In genomic region chr1:207962716-207963428, GRCh38 we compare ENCODE assay signal across 8 cellular contexts. TPM values are rescaled to one million over a fixed set of nuclear protein-coding genes. Genes with fewer than 3 reads are reported as not detected.
DNase-seq lines count a peak whose midpoint lies in the region; ATAC-seq and TF ChIP-seq lines count a peak whose summit lies in the region.

No MANE protein-coding gene starts in this region.

- H3K36me3 ChIP-seq in KMS-11 (ENCODE audit: insufficient read depth) = no peaks in the 10 kb centered on the region
- H3K36me3 ChIP-seq in right atrium auricular region = no peaks in the 10 kb centered on the region
- H3K36me3 ChIP-seq in prostate gland = no peaks in the 10 kb centered on the region

- H3K9me3 Mint-ChIP-seq in activated naive CD8-positive, alpha-beta T cell treated with anti-CD3 and anti-CD28 coated beads, Interleukin-2, amount 50 U/mL, for 24 hours = no peaks in the 10 kb centered on the region

- peaks cover 13% of the 10 kb centered on the region for H3K4me1 Mint-ChIP-seq in activated naive CD8-positive, alpha-beta T cell treated with anti-CD3 and anti-CD28 coated beads, Interleukin-2, amount 50 U/mL, for 24 hours

- no peak for TF ChIP-seq CTCF in KMS-11 (conservative IDR thresholded peaks at IDR 0.05; ENCODE audit: low read depth, low read length)
- no peak for TF ChIP-seq CTCF in right atrium auricular region (IDR thresholded peaks at IDR 0.05)
- no peak for TF ChIP-seq CTCF in prostate gland (IDR thresholded peaks at IDR 0.05)

- peak overlapping the region; percentile 83 for H3K4me2 ChIP-seq in KMS-11

- H3K27me3 ChIP-seq in KMS-11 (ENCODE audit: insufficient read depth, low read depth) (no peaks in the 10 kb centered on the region), right atrium auricular region (no peaks in the 10 kb centered on the region), prostate gland (replicated peaks; ENCODE audit: insufficient read depth) (no peaks in the 10 kb centered on the region)

- WGBS in prostate gland = 30% methylated on average over 33 of the region's 33 CpGs

- no peaks in the 10 kb centered on the region for H4K20me1 ChIP-seq in KMS-11 (ENCODE audit: insufficient read depth)

- peak overlapping the region; percentile 72 for H3K9ac ChIP-seq in KMS-11

- H3K4me1 ChIP-seq in KMS-11 (ENCODE audit: low read depth, poor library complexity, severe bottlenecking) (peaks cover 9% of the 10 kb centered on the region), right atrium auricular region (peaks cover 0 to 65% of the 10 kb centered on the region in 2 donors), prostate gland (replicated peaks) (peaks cover 13% of the 10 kb centered on the region)

- H3K9me3 ChIP-seq in right atrium auricular region = no peaks in the 10 kb centered on the region
- no peaks in the 10 kb centered on the region for H3K9me3 ChIP-seq in prostate gland

- H3K79me2 ChIP-seq in KMS-11 (ENCODE audit: insufficient read depth, low read depth) = no peaks in the 10 kb centered on the region

- TF ChIP-seq POLR2A in prostate gland (IDR thresholded peaks at IDR 0.05) = no peak

- peaks cover 27% of the 10 kb centered on the region for H3K27me3 Mint-ChIP-seq in activated naive CD8-positive, alpha-beta T cell treated with anti-CD3 and anti-CD28 coated beads, Interleukin-2, amount 50 U/mL, for 24 hours

- DNase-seq in DMS153 treated with DMSO at 0.1 percent for 48 hours (lab: John Stamatoyannopoulos, UW; ENCODE audit: unreplicated experiment) (peak; percentile 54), right atrium auricular region (ENCODE audit: low spot score) (peak; percentile 81), prostate gland (ENCODE audit: low spot score) (peak; percentile 34), ecto neural progenitor cell (ENCODE audit: low spot score) (no peak)
- peak; percentile 37 for DNase-seq in activated naive CD8-positive, alpha-beta T cell treated with anti-CD3 and anti-CD28 coated beads, Interleukin-2, amount 50 U/mL, for 24 hours
- no peak for DNase-seq in stimulated activated naive CD4-positive, alpha-beta T cell treated with Interleukin-2 at 50 U/mL for 16 hours (lab: John Stamatoyannopoulos, UW)

- H3K4me3 Mint-ChIP-seq in activated naive CD8-positive, alpha-beta T cell treated with anti-CD3 and anti-CD28 coated beads, Interleukin-2, amount 50 U/mL, for 24 hours = peak overlapping the region; percentile 77

- peak overlapping the region; percentile 99 for H2AFZ ChIP-seq in KMS-11 (ENCODE audit: low read depth)

- peak overlapping the region; percentile 60 for H3K27ac Mint-ChIP-seq in activated naive CD8-positive, alpha-beta T cell treated with anti-CD3 and anti-CD28 coated beads, Interleukin-2, amount 50 U/mL, for 24 hours

- intact Hi-C loops in prostate gland (cut with DNase I) = loop anchor here (5.0 kb wide), 1 partner anchor 136 kb away; no protein-coding TSS in a partner anchor

- no peaks in the 10 kb centered on the region for H3K36me3 Mint-ChIP-seq in activated naive CD8-positive, alpha-beta T cell treated with anti-CD3 and anti-CD28 coated beads, Interleukin-2, amount 50 U/mL, for 24 hours (ENCODE audit: low read depth)

- ATAC-seq in GM21367 (IDR thresholded peaks at IDR 0.05; ENCODE audit: unreplicated experiment) = peak; percentile 7
- ATAC-seq in activated naive CD8-positive, alpha-beta T cell treated with anti-CD3 and anti-CD28 coated beads, Interleukin-2, amount 50 U/mL, for 24 hours = peak; percentile 14

- H3K27ac ChIP-seq in KMS-11 (no peak overlapping the region), right atrium auricular region (peak overlapping the region; percentile 92 to 96), prostate gland (peak overlapping the region; percentile 91 to 94)

- H3K4me3 ChIP-seq in KMS-11 (IDR thresholded peaks at IDR 0.05; ENCODE audit: insufficient read depth, low read depth, low read length) (peak overlapping the region; percentile 98), right atrium auricular region (peak overlapping the region; percentile 39 to 57), prostate gland (peak overlapping the region; percentile 41 to 44)

RNA-seq across cellular contexts. Expression of gene CD34, which starts 51.9 kb away (rescaled TPM):
- total RNA-seq in right atrium auricular region = 10 to 100 TPM; 76.7 to 76.8 TPM
- total RNA-seq in prostate gland = 10 to 100 TPM in 1 of 2 donors, 1 to 10 TPM in 1; 9.8 to 47.7 TPM

Comparison
In these comparisons a context has a peak if more than half of its experiments do, and no peak if none do; other contexts are left out.
1. DNase-seq: peak in DMS153 treated with DMSO at 0.1 percent for 48 hours (single experiment), activated naive CD8-positive, alpha-beta T cell treated with anti-CD3 and anti-CD28 coated beads, Interleukin-2, amount 50 U/mL, for 24 hours (single experiment), right atrium auricular region (single experiment) and prostate gland (single experiment); none in stimulated activated naive CD4-positive, alpha-beta T cell treated with Interleukin-2 at 50 U/mL for 16 hours (single experiment) and ecto neural progenitor cell (single experiment).
2. H3K4me3 ChIP-seq: peak in every context shown above with its lines; median percentile 98 in KMS-11; 48 in right atrium auricular region; 42 in prostate gland.